Comparison of ENCODE assay signal across 11 cellular contexts in the genomic region with DNA sequence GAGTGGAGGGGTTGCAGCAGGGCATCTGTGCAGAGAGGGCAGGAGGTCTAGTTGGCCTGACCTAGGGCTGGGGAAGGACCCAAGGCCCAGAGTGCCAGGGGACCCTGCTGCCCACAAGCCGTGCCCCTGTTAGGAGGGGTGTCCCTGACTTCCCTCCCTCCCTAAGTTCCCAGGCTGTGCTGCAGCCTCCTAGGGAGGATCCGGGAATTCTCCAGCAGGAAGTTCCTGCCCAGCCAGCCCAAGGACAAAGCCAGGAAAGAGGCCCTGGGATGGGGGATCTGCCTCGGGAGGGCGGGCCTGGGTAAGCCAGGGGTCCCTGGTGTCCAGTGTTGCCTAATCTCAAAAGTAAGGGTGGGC. TPM values are rescaled to one million over a fixed set of nuclear protein-coding genes. Genes with fewer than 3 reads are reported as not detected.
DNase-seq lines count a peak whose midpoint lies in the region; ATAC-seq and TF ChIP-seq lines count a peak whose summit lies in the region.
"Had no signal": no experiment of that assay in that cellular context is flagged by ENCODE, and none has a peak within 500 bp of the region (broad histone marks: within the 10 kb centered on the region; RNA-seq: fewer than 3 reads in every experiment).

No MANE protein-coding gene starts in this region.

- intact Hi-C loops in Right ventricle myocardium inferior (cut with DNase I) (loop anchor here (1.0 to 5.0 kb wide), 4 partner anchors 33 to 563 kb away; a partner anchor contains a TSS), cardiac septum (cut with DNase I) (loop anchor here (1.0 to 5.0 kb wide), 5 partner anchors 32 to 568 kb away; a partner anchor contains a TSS), vagina (cut with DNase I) (loop anchor here (5.0 to 10.0 kb wide), 2 partner anchors 33 to 555 kb away; a partner anchor contains a TSS)

- H3K4me1 ChIP-seq in right atrium auricular region (peaks cover 0 to 45% of the 10 kb centered on the region in 2 donors), osteoblast (ENCODE audit: insufficient read depth, low read length) (peaks cover 17% of the 10 kb centered on the region), vagina (peaks cover 45% of the 10 kb centered on the region)

- H3K9me3 ChIP-seq in right atrium auricular region (no peaks in the 10 kb centered on the region), osteoblast (ENCODE audit: low read depth, low read length) (no peaks in the 10 kb centered on the region), vagina (no peaks in the 10 kb centered on the region)
- H3K9me3 ChIP-seq: tibial artery had no signal

- H3K4me2 ChIP-seq in osteoblast (ENCODE audit: insufficient read depth, low read length), result peak overlapping the region; percentile 63

- H3K4me3 ChIP-seq in right atrium auricular region (no peak overlapping the region), osteoblast (ENCODE audit: insufficient read depth, low read length) (no peak overlapping the region), vagina (no peak overlapping the region)
- H3K4me3 ChIP-seq: tibial artery had no signal

- H3K79me2 ChIP-seq in osteoblast (ENCODE audit: insufficient read depth, low read length), result no peaks in the 10 kb centered on the region

- TF ChIP-seq CTCF in right atrium auricular region (IDR thresholded peaks at IDR 0.05), result no peak
- TF ChIP-seq CTCF in osteoblast (IDR thresholded peaks at IDR 0.05; ENCODE audit: extremely low read depth, low read depth, low read length), result no peak
- TF ChIP-seq CTCF in vagina (IDR thresholded peaks at IDR 0.05), result no peak

- H3K36me3 ChIP-seq in right atrium auricular region, result no peaks in the 10 kb centered on the region
- no peaks in the 10 kb centered on the region for H3K36me3 ChIP-seq in osteoblast (ENCODE audit: insufficient read depth, low read length)
- H3K36me3 ChIP-seq in vagina, result no peaks in the 10 kb centered on the region
- H3K36me3 ChIP-seq: tibial artery had no signal

- no peaks in the 10 kb centered on the region for H4K20me1 ChIP-seq in osteoblast (ENCODE audit: insufficient read depth, low read length)

- H2AFZ ChIP-seq in osteoblast (ENCODE audit: low read length), result no peak overlapping the region

- H3K27me3 ChIP-seq in right atrium auricular region (no peaks in the 10 kb centered on the region), osteoblast (ENCODE audit: insufficient read depth, low read length) (no peaks in the 10 kb centered on the region), vagina (no peaks in the 10 kb centered on the region)

- TF ChIP-seq POLR2A in vagina (IDR thresholded peaks at IDR 0.05), result no peak

- DNase-seq in Right ventricle myocardium inferior (ENCODE audit: missing footprints) (no peak), cardiac septum (ENCODE audit: low spot score) (no peak), right atrium auricular region (ENCODE audit: low spot score) (no peak), osteoblast (ENCODE audit: insufficient read length, low spot score, missing footprints) (no peak), vagina (ENCODE audit: extremely low spot score in 2 of 2) (peak in 1 of 2 donors; percentile 87), GM19238 (ENCODE audit: insufficient read length, low spot score) (no peak), NOMO-1 (lab: John Stamatoyannopoulos, UW; ENCODE audit: unreplicated experiment in 2 of 2) (no peak)
- DNase-seq: NCI-H510A, tibial artery had no signal

- H3K27ac ChIP-seq in right atrium auricular region (peak overlapping the region; percentile 78), osteoblast (ENCODE audit: low read depth, low read length) (no peak overlapping the region), vagina (peak overlapping the region; percentile 87)
- H3K27ac ChIP-seq: tibial artery had no signal

- ATAC-seq in Right ventricle myocardium inferior (peak; percentile 3), GM21526 (IDR thresholded peaks at IDR 0.05; ENCODE audit: low FRiP score, unreplicated experiment) (no peak)
- ATAC-seq: naive thymus-derived CD4-positive, alpha-beta T cell had no signal

RNA-seq across cellular contexts. Expression of a gene that starts 9.3 kb away (rescaled TPM):
- total RNA-seq in Right ventricle myocardium inferior (25.4 TPM), cardiac septum (18.8 TPM), right atrium auricular region (1 to 10 TPM; 6.5 to 8.6 TPM), osteoblast (13.3 and 13.8 TPM in 2 replicates), vagina (19.2 TPM)

RNA-seq across cellular contexts. Expression of a gene that starts 31.8 kb away (rescaled TPM):
- total RNA-seq in Right ventricle myocardium inferior (8.0 TPM), cardiac septum (6.9 TPM), right atrium auricular region (10 to 100 TPM in 1 of 2 donors, 1 to 10 TPM in 1; 6.2 to 17.7 TPM), osteoblast (46.7 and 52.2 TPM in 2 replicates), vagina (50.1 TPM)
